8 cellular contexts compared by ENCODE assay signal in the genomic region with DNA sequence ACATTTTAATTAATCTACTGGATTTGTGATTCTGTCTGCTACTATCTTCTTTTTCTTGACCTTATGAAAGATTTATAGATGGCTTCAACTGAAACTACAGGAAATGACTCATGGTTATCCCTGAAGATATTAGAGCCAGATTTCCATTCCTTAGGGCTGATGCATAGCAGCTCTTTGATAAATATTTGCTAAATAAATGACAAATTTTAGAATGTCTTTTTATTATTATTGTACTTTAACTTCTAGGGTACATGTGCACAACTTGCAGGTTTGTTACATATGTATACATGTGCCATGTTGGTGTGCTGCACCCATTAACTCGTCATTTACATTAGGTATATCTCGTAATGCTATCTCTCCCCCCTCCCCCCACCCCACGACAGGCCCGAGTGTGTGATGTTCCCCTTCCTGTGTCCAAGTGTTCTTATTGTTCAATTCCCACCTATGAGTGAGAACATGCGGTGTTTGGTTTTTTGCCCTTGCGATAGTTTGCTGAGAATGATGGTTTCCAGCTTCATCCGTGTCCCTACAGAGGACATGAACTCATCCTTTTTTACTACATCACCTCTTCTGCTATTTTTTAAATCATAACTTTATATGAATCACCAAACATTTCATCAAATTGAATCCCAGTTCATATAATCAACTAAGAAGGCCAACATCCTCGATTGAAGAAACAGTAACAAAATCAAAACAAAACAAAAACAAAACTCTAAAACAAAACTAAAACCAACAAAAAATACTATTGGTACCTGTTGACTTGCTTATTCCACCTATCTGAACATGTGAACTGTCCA. TPM values are rescaled to one million over a fixed set of nuclear protein-coding genes. Genes with fewer than 3 reads are reported as not detected.
A peak's percentile ranks its signal among the peaks of the same experiment; 100 is the strongest.
DNase-seq lines count a peak whose midpoint lies in the region; ATAC-seq, FAIRE-seq and TF ChIP-seq lines count a peak whose summit lies in the region.
"Not testable (repeated sequence)": the region's sequence is repeated elsewhere in the genome, so short reads cannot be mapped to it uniquely, and the experiment has no call there.

No MANE protein-coding gene starts in this region.

- H3K36me3 Mint-ChIP-seq in CD4-positive, alpha-beta T cell (ENCODE audit: low read depth): peaks cover 34% of the 10 kb centered on the region
- not testable (repeated sequence) for H3K36me3 Mint-ChIP-seq in activated T-cell treated with anti-CD3 and anti-CD28 coated beads, Interleukin-2, amount 50 U/mL, for 4 hours (ENCODE audit: insufficient read depth); chondrocyte (ENCODE audit: low read depth)
- H3K36me3 Mint-ChIP-seq in naive thymus-derived CD8-positive, alpha-beta T cell: peaks cover 0 to 10% (median 3%) of the 10 kb centered on the region in 3 donors

- H3K9me3 ChIP-seq in CD4-positive, alpha-beta T cell (ENCODE audit: control insufficient read depth, low read length); HEK293 (ENCODE audit: control insufficient read depth, insufficient read depth, low read depth, low read length); gastroesophageal sphincter; stomach: not testable (repeated sequence)

- H3K4me1 ChIP-seq in HEK293 (ENCODE audit: control insufficient read depth, insufficient read depth, low read length) (peaks cover 39% of the 10 kb centered on the region), gastroesophageal sphincter (peaks cover 0 to 48% (median 0%) of the 10 kb centered on the region in 3 donors), stomach (peaks cover 13 to 60% (median 26%) of the 10 kb centered on the region in 4 donors)

- intact Hi-C loops in CD4-positive, alpha-beta T cell (cut with DNase I, micrococcal nuclease): not testable (repeated sequence)
- intact Hi-C loops in stomach (cut with DNase I; ENCODE audit: low total_unique reads): loop anchor here (10.0 kb wide), 1 partner anchor 48 kb away; no protein-coding TSS in a partner anchor

- H3K4me3 Mint-ChIP-seq in CD4-positive, alpha-beta T cell: peak overlapping the region; percentile 99
- H3K4me3 Mint-ChIP-seq in activated T-cell treated with anti-CD3 and anti-CD28 coated beads, Interleukin-2, amount 50 U/mL, for 4 hours: peak overlapping the region; percentile 95
- not testable (repeated sequence) for H3K4me3 Mint-ChIP-seq in chondrocyte (ENCODE audit: unreplicated experiment)
- peak overlapping the region in 9 of 10 donors; percentile 20 to 99 (median 97) for H3K4me3 Mint-ChIP-seq in naive thymus-derived CD8-positive, alpha-beta T cell

- not testable (repeated sequence) for TF ChIP-seq EP300 in gastroesophageal sphincter (IDR thresholded peaks at IDR 0.05); stomach (IDR thresholded peaks at IDR 0.05)

- H3K27me3 Mint-ChIP-seq in CD4-positive, alpha-beta T cell; activated T-cell treated with anti-CD3 and anti-CD28 coated beads, Interleukin-2, amount 50 U/mL, for 4 hours (ENCODE audit: low read depth); chondrocyte (ENCODE audit: low read depth); naive thymus-derived CD8-positive, alpha-beta T cell: not testable (repeated sequence)

- not testable (repeated sequence) for TF ChIP-seq CTCF in CD4-positive, alpha-beta T cell (IDR thresholded peaks at IDR 0.05); HEK293 (tag by site-specific recombination; IDR thresholded peaks at IDR 0.05); chondrocyte (IDR thresholded peaks at IDR 0.05); gastroesophageal sphincter (IDR thresholded peaks at IDR 0.05); stomach (IDR thresholded peaks at IDR 0.05)

- not testable (repeated sequence) for DNase-seq in CD4-positive, alpha-beta T cell; activated T-cell treated with anti-CD3 and anti-CD28 coated beads, Interleukin-2, amount 50 U/mL, for 4 hours; chondrocyte (ENCODE audit: low spot score); naive thymus-derived CD8-positive, alpha-beta T cell; stomach
- DNase-seq in RCC 7860 (ENCODE audit: low spot score): peak; percentile 82

- peak overlapping the region; percentile 91 for H3K27ac Mint-ChIP-seq in CD4-positive, alpha-beta T cell
- H3K27ac Mint-ChIP-seq in chondrocyte (ENCODE audit: unreplicated experiment): peak overlapping the region; percentile 83
- H3K27ac Mint-ChIP-seq in naive thymus-derived CD8-positive, alpha-beta T cell: peak overlapping the region in 7 of 10 donors; percentile 6 to 95 (median 46)

- not testable (repeated sequence) for H3K27me3 ChIP-seq in CD4-positive, alpha-beta T cell (ENCODE audit: control insufficient read depth, insufficient read depth, low read length); gastroesophageal sphincter; stomach

- peak; percentile 95 for FAIRE-seq in RCC 7860 (lab: Jason Lieb, UNC)

- POLR2A ChIA-PET in CD4-positive, alpha-beta T cell (lab: Charles Lee): interaction anchor here (1.3 kb wide), 1 partner anchor 13 kb away, joined by 3 read pairs; no protein-coding TSS in a partner anchor
- POLR2A ChIA-PET in HEK293 (lab: Yijun Ruan, JAX); naive thymus-derived CD8-positive, alpha-beta T cell (lab: Charles Lee): not testable (repeated sequence)

- 47 to 49% methylated on average over 6 of the region's 8 CpGs for WGBS in gastroesophageal sphincter (ENCODE audit: low coverage in 1 of 2), 2 donors
- WGBS in stomach, 5 donors: 61 to 69% (median 63%) methylated on average over 8 of the region's 8 CpGs

- H3K4me3 ChIP-seq in HEK293 (ENCODE audit: low read depth, low read length); gastroesophageal sphincter; stomach: not testable (repeated sequence)

- not testable (repeated sequence) for H3K36me3 ChIP-seq in HEK293 (ENCODE audit: control insufficient read depth in 2 of 2, insufficient read depth in 1 of 2, low read length in 2 of 2); gastroesophageal sphincter; stomach

- H3K9me3 Mint-ChIP-seq in CD4-positive, alpha-beta T cell; activated T-cell treated with anti-CD3 and anti-CD28 coated beads, Interleukin-2, amount 50 U/mL, for 4 hours; chondrocyte (ENCODE audit: low read depth); naive thymus-derived CD8-positive, alpha-beta T cell: not testable (repeated sequence)

- TF ChIP-seq POLR2A in gastroesophageal sphincter (IDR thresholded peaks at IDR 0.05); stomach (IDR thresholded peaks at IDR 0.05): not testable (repeated sequence)

- not testable (repeated sequence) for H3K27ac ChIP-seq in CD4-positive, alpha-beta T cell (ENCODE audit: low read depth, low read length); HEK293 (ENCODE audit: extremely low read depth, low read depth, low read length)
- H3K27ac ChIP-seq in gastroesophageal sphincter: peak overlapping the region; percentile 52 to 95 (median 90)
- peak overlapping the region in 4 of 5 donors; percentile 93 to 98 (median 94) for H3K27ac ChIP-seq in stomach

- CTCF ChIA-PET in CD4-positive, alpha-beta T cell (lab: Charles Lee): interaction anchor here (1.5 kb wide), 1 partner anchor 47 kb away, joined by 5 read pairs; no protein-coding TSS in a partner anchor
- CTCF ChIA-PET in HEK293 (lab: Yijun Ruan, JAX): interaction anchor here (0.8 to 1.7 kb wide), 3 partner anchors 46 to 146 kb away, joined by 3 to 6 read pairs (median 4); no protein-coding TSS in a partner anchor

- peaks cover 87% of the 10 kb centered on the region for H3K4me1 Mint-ChIP-seq in CD4-positive, alpha-beta T cell (ENCODE audit: low read depth)
- H3K4me1 Mint-ChIP-seq in activated T-cell treated with anti-CD3 and anti-CD28 coated beads, Interleukin-2, amount 50 U/mL, for 4 hours (ENCODE audit: low read depth): peaks cover 80% of the 10 kb centered on the region
- peaks cover 33% of the 10 kb centered on the region for H3K4me1 Mint-ChIP-seq in chondrocyte (ENCODE audit: low read depth)
- H3K4me1 Mint-ChIP-seq in naive thymus-derived CD8-positive, alpha-beta T cell: peaks cover 20 to 78% (median 68%) of the 10 kb centered on the region in 4 donors

- ATAC-seq in CD4-positive, alpha-beta T cell (ENCODE audit: poor library complexity); activated T-cell treated with anti-CD3 and anti-CD28 coated beads, Interleukin-2, amount 50 U/mL, for 4 hours; naive thymus-derived CD8-positive, alpha-beta T cell: not testable (repeated sequence)
- peak; percentile 32 for ATAC-seq in gastroesophageal sphincter

RNA-seq across cellular contexts. Expression of gene STAMBPL1, which starts 2.8 kb away (rescaled TPM):
- total RNA-seq in CD4-positive, alpha-beta T cell: 10 to 100 TPM; 23.7 to 26.7 TPM
- total RNA-seq in activated T-cell treated with anti-CD3 and anti-CD28 coated beads, Interleukin-2, amount 50 U/mL, for 4 hours: 10 to 100 TPM; 15.1 to 24.7 (median 19.4) TPM
- 1.6 to 2.7 TPM (median 2.1 TPM) in 3 replicates for total RNA-seq in chondrocyte
- 10 to 100 TPM; 14.4 to 26.3 (median 22.3) TPM for total RNA-seq in gastroesophageal sphincter
- total RNA-seq in naive thymus-derived CD8-positive, alpha-beta T cell: 10 to 100 TPM; 23.3 to 23.9 TPM
- polyA plus RNA-seq in naive thymus-derived CD8-positive, alpha-beta T cell: 1 to 10 TPM; 5.5 to 7.0 (median 6.3) TPM
- total RNA-seq in stomach: 10 to 100 TPM in 3 of 5 donors, 1 to 10 TPM in 2; 6.7 to 40.8 (median 10.7) TPM
- polyA plus RNA-seq in stomach: 1 to 10 TPM; 3.2 to 7.4 (median 5.2) TPM

RNA-seq across cellular contexts. Expression of gene ANKRD22, which starts 31.2 kb away (rescaled TPM):
- not detected for total RNA-seq in CD4-positive, alpha-beta T cell
- under 1 TPM in 1 of 3 donors, not detected in 2; 0.24 TPM for total RNA-seq in activated T-cell treated with anti-CD3 and anti-CD28 coated beads, Interleukin-2, amount 50 U/mL, for 4 hours
- total RNA-seq in chondrocyte (not detected in 3 replicates), gastroesophageal sphincter (under 1 TPM in 1 of 4 donors, not detected in 3; 0.96 TPM), stomach (10 to 100 TPM in 3 of 5 donors, 1 to 10 TPM in 2; 6.4 to 63.9 (median 13.8) TPM)
- under 1 TPM in 1 of 2 experiments, not detected in 1; 0.44 TPM for total RNA-seq in naive thymus-derived CD8-positive, alpha-beta T cell
- polyA plus RNA-seq in naive thymus-derived CD8-positive, alpha-beta T cell: under 1 TPM; 0.23 to 0.63 (median 0.23) TPM
- 10 to 100 TPM; 35.0 to 45.5 (median 37.9) TPM for polyA plus RNA-seq in stomach
